Comparison of ENCODE assay signal across 12 cellular contexts in genomic region chr10:22704348-22705341, GRCh38. TPM values are rescaled to one million over a fixed set of nuclear protein-coding genes. Genes with fewer than 3 reads are reported as not detected.
DNase-seq lines count a peak whose midpoint lies in the region; ATAC-seq, FAIRE-seq and TF ChIP-seq lines count a peak whose summit lies in the region.
"Had no signal": no experiment of that assay in that cellular context is flagged by ENCODE, and none has a peak within 500 bp of the region (broad histone marks: within the 10 kb centered on the region; RNA-seq: fewer than 3 reads in every experiment).

No MANE protein-coding gene starts in this region.

- RAD21 ChIA-PET in GM12878 (lab: Charles Lee; ENCODE audit: unreplicated experiment) = interaction anchor here (0.7 to 4.2 kb wide), 16 partner anchors 8 to 381 kb away, joined by 3 to 24 read pairs (median 6); no protein-coding TSS in a partner anchor

- peaks cover 65% of the 10 kb centered on the region for H3K4me1 ChIP-seq in GM12878 (ENCODE audit: control insufficient read depth, insufficient read depth, low read length)
- H3K4me1 ChIP-seq in smooth muscle cell (ENCODE audit: low read depth) = no peaks in the 10 kb centered on the region

- H3K36me3 ChIP-seq in GM12878 (ENCODE audit: control insufficient read depth in 2 of 2, insufficient read depth in 2 of 2, low read length in 1 of 2) (peaks cover 2 to 24% of the 10 kb centered on the region in 2 experiments; a peak in 3 of 4 replicates), smooth muscle cell (ENCODE audit: low read depth) (no peaks in the 10 kb centered on the region)
- H3K36me3 ChIP-seq: esophagus muscularis mucosa, transverse colon had no signal

- H2AFZ ChIP-seq in GM12878 (ENCODE audit: control insufficient read depth, low read depth, low read length) (peak overlapping the region; percentile 35; the same call in 1 of the 2 replicates), smooth muscle cell (ENCODE audit: low read depth) (no peak overlapping the region)

- H3K27me3 ChIP-seq in GM12878 (replicated peaks in 1 of 2; ENCODE audit: control insufficient read depth in 2 of 2, insufficient read depth in 2 of 2, low read length in 1 of 2) = no peaks in the 10 kb centered on the region
- no peaks in the 10 kb centered on the region for H3K27me3 ChIP-seq in smooth muscle cell (ENCODE audit: low read depth)
- H3K27me3 ChIP-seq: esophagus muscularis mucosa, transverse colon had no signal

- 0 out of 2 replicates have a peak, but pooled peaks have one; percentile 9 for TF ChIP-seq RAD21 in GM12878 (IDR thresholded peaks at IDR 0.05; ENCODE audit: insufficient read depth, low read depth, low read length)

- ATAC-seq in HG03135 (IDR thresholded peaks at IDR 0.05; ENCODE audit: unreplicated experiment) (peak; percentile 43), GM12878 (peak; percentile 70)

- H3K9me3 ChIP-seq in GM12878 (replicated peaks; ENCODE audit: control insufficient read depth, insufficient read depth, low read length) = peaks cover 6% of the 10 kb centered on the region
- no peaks in the 10 kb centered on the region for H3K9me3 ChIP-seq in smooth muscle cell (replicated peaks; ENCODE audit: low read depth)
- H3K9me3 ChIP-seq: esophagus muscularis mucosa, transverse colon had no signal

- in situ Hi-C loops in GM12878 (cut with MboI) (no loop called here), G401 (cut with HindIII; ENCODE audit: low sequenced_read_pairs) (no loop called here)

- SMC1A ChIA-PET in GM12878 (lab: Charles Lee; ENCODE audit: uncharacterized antibody, unreplicated experiment) = interaction anchor here (0.6 to 11.0 kb wide), 17 partner anchors 8 to 126 kb away, joined by 3 to 82 read pairs (median 4); partner anchors contain the start of gene PIP4K2A

- WGBS in GM12878 (ENCODE audit: insufficient coverage, insufficient replicate concordance, low lambda C conversion rate, missing lambda C conversion rate) = 29% methylated on average over 12 of the region's 12 CpGs
- WGBS in smooth muscle cell (ENCODE audit: low lambda C conversion rate) = 95% methylated on average over 12 of the region's 12 CpGs

- H3F3A ChIP-seq in smooth muscle cell (ENCODE audit: low read depth) = no peaks in the 10 kb centered on the region

- H3K4me3 ChIP-seq in GM08714 (ENCODE audit: low read length) = peak overlapping the region; percentile 24; the same call in 1 of the 2 replicates
- peak overlapping the region; percentile 66; the same call in 1 of the 2 replicates for H3K4me3 ChIP-seq in GM12878
- H3K4me3 ChIP-seq in smooth muscle cell = no peak overlapping the region
- H3K4me3 ChIP-seq: esophagus muscularis mucosa, transverse colon had no signal

- H3K9ac ChIP-seq in GM12878 (ENCODE audit: control insufficient read depth, insufficient read depth, low read length) (peak overlapping the region; percentile 47), smooth muscle cell (ENCODE audit: low read depth) (no peak overlapping the region)

- DNase-seq in GM19239 (ENCODE audit: insufficient read length, low spot score) (no peak), GM12878 (ENCODE audit: low read depth, low spot score) (no peak), DMS 273 (lab: John Stamatoyannopoulos, UW; ENCODE audit: unreplicated experiment) (no peak), G401 (ENCODE audit: low spot score) (no peak), smooth muscle cell (lab: John Stamatoyannopoulos, UW; ENCODE audit: unreplicated experiment) (no peak)
- no peak for DNase-seq in activated CD4-positive, alpha-beta T cell treated with anti-CD3 and anti-CD28 coated beads, Interleukin-2, amount 50 U/mL, for 48 hours
- DNase-seq: HFFc6, NCI-H1092 treated with DMSO at 0.1 percent for 48 hours, transverse colon had no signal

- no TSS peak for BruUV-seq in GM12878 (replicated peaks; lab: Mats Ljungman, UMichigan)

- intact Hi-C loops in GM12878 (cut with micrococcal nuclease; ENCODE audit: unreplicated experiment) = loop anchor here (10.0 kb wide), 1 partner anchor 370 kb away; no protein-coding TSS in a partner anchor

- peak overlapping the region; percentile 76 for H3K27ac ChIP-seq in GM12878 (ENCODE audit: control insufficient read depth, insufficient read depth)
- H3K27ac ChIP-seq in smooth muscle cell (ENCODE audit: low read depth) = no peak overlapping the region
- H3K27ac ChIP-seq: esophagus muscularis mucosa had no signal

- H4K20me1 ChIP-seq in GM12878 (ENCODE audit: control insufficient read depth, insufficient read depth) (peaks cover 3% of the 10 kb centered on the region; the same call in 1 of the 2 replicates), smooth muscle cell (ENCODE audit: low read depth) (peaks cover 54% of the 10 kb centered on the region)

- POLR2A ChIA-PET in GM12878 (lab: Charles Lee) = interaction anchor here (0.6 to 1.9 kb wide), 21 partner anchors 8 to 707 kb away, joined by 3 to 10 read pairs (median 4); no protein-coding TSS in a partner anchor

- peaks cover 99% of the 10 kb centered on the region for H3K79me2 ChIP-seq in GM12878 (ENCODE audit: control insufficient read depth, insufficient read depth, low read length)
- H3K79me2 ChIP-seq in smooth muscle cell (ENCODE audit: low read depth) = peaks cover 73% of the 10 kb centered on the region

- no peak for TF ChIP-seq CTCF in GM12878 (IDR thresholded peaks at IDR 0.05 in 2 of 3, conservative IDR thresholded peaks at IDR 0.05 in 1 of 3; ENCODE audit: control insufficient read depth in 2 of 3, extremely low read depth in 1 of 3, insufficient read depth in 1 of 3, low read depth in 3 of 3, low read length in 3 of 3)
- no peak for TF ChIP-seq CTCF in smooth muscle cell (IDR thresholded peaks at IDR 0.05; ENCODE audit: borderline replicate concordance, insufficient read depth, poor library complexity, severe bottlenecking)

- peak; percentile 90 for FAIRE-seq in GM19239 (lab: Jason Lieb, UNC)
- peak; percentile 18 for FAIRE-seq in GM12878 (lab: Jason Lieb, UNC)

- H3K4me2 ChIP-seq in GM12878 (ENCODE audit: control insufficient read depth, insufficient read depth) (peak overlapping the region; percentile 86), smooth muscle cell (no peak overlapping the region)

- CTCF ChIA-PET in GM12878 (lab: Yijun Ruan, JAX) = interaction anchor here (1.1 to 1.6 kb wide), 5 partner anchors 10 to 99 kb away, joined by 3 to 8 read pairs (median 5); no protein-coding TSS in a partner anchor

- TF ChIP-seq EP300 in GM12878 (IDR thresholded peaks at IDR 0.05; ENCODE audit: borderline replicate concordance in 1 of 2, control insufficient read depth in 1 of 2, low read depth in 2 of 2, low read length in 2 of 2) = no peak

- TF ChIP-seq POLR2A in GM12878 (IDR thresholded peaks at IDR 0.05; ENCODE audit: low read depth, low read length) = no peak

TF ChIP-seq in GM12878, 131 proteins besides CTCF, POLR2A, EP300 and RAD21 (continues in another document):
- TF ChIP-seq KDM1A (IDR thresholded peaks at IDR 0.05; ENCODE audit: borderline replicate concordance) (no peak), E2F4 (IDR thresholded peaks at IDR 0.05; ENCODE audit: low read depth, low read length) (no peak), TCF7 (IDR thresholded peaks at IDR 0.05; ENCODE audit: borderline replicate concordance) (no peak), BRCA1 (IDR thresholded peaks at IDR 0.05; ENCODE audit: low read depth, low read length) (no peak), POU2F2 (IDR thresholded peaks at IDR 0.05; ENCODE audit: borderline replicate concordance, low read depth, low read length) (no peak), RAD51 (IDR thresholded peaks at IDR 0.05) (no peak)
- TF ChIP-seq, protein P1, sequence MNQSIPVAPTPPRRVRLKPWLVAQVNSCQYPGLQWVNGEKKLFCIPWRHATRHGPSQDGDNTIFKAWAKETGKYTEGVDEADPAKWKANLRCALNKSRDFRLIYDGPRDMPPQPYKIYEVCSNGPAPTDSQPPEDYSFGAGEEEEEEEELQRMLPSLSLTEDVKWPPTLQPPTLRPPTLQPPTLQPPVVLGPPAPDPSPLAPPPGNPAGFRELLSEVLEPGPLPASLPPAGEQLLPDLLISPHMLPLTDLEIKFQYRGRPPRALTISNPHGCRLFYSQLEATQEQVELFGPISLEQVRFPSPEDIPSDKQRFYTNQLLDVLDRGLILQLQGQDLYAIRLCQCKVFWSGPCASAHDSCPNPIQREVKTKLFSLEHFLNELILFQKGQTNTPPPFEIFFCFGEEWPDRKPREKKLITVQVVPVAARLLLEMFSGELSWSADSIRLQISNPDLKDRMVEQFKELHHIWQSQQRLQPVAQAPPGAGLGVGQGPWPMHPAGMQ (IDR thresholded peaks at IDR 0.05; ENCODE audit: borderline replicate concordance) = no peak

RNA-seq across cellular contexts. Expression of gene PIP4K2A, which starts 9.7 kb away (rescaled TPM):
- total RNA-seq in GM12878 (2013; cell fraction: nucleolus; rRNA removed) = 75.2 and 80.8 TPM in 2 replicates
- 66.1 and 76.6 TPM in 2 replicates for total RNA-seq in GM12878 (2014; rRNA removed)
- total RNA-seq in GM12878 (2014; rRNA removed; fragmentation: Illumina TruSeq; extraction: Trizol) = 138 and 139 TPM in 2 replicates
- 107 and 110 TPM in 2 replicates for total RNA-seq in GM12878 (2021)
- polyA plus RNA-seq in GM12878 (2011; ENCODE audit: low read depth) = 65.1 TPM
- polyA plus RNA-seq in GM12878 (2011; rRNA removed) = 74.2 and 111 TPM in 2 replicates
- polyA plus RNA-seq in GM12878 (2011; cell fraction: cytosol; rRNA removed) = 37.6 and 45.3 TPM in 2 replicates
- 30.4 and 31.2 TPM in 2 replicates for polyA plus RNA-seq in GM12878 (2011; cell fraction: nucleus; rRNA removed)
- polyA plus RNA-seq in GM12878 (2012) = 50.1 and 66.8 TPM in 2 replicates
- 120 and 188 TPM in 2 replicates for polyA plus RNA-seq in GM12878 (2014; fragmentation: Illumina TruSeq; extraction: Trizol)
- 100 to 1,000 TPM in 1 of 2 experiments, 10 to 100 TPM in 1; 54.3 to 103 TPM for polyA plus RNA-seq in GM12878 (2014; fragmentation: Nextera tagmentation; extraction: Ambion mirVana)
- 63.4 and 82.4 TPM in 2 replicates for polyA plus RNA-seq in GM12878 (2014; rRNA removed)
- 10 to 100 TPM; 84.1 to 84.8 TPM for polyA plus RNA-seq in GM12878 (2016; fragmentation: Nextera tagmentation; extraction: Ambion mirVana)
- 81.0 and 112 TPM in 2 replicates for polyA minus RNA-seq in GM12878 (2011; rRNA and poly(A)+ RNA removed)
- polyA minus RNA-seq in GM12878 (2011; cell fraction: cytosol; rRNA and poly(A)+ RNA removed) = 36.2 and 39.6 TPM in 2 replicates
- polyA minus RNA-seq in GM12878 (2011; cell fraction: nucleus; rRNA and poly(A)+ RNA removed) = 36.8 and 50.8 TPM in 2 replicates
- 39.2 and 83.4 TPM in 2 replicates for total RNA-seq in G401 (2014; rRNA removed; shearing (Covaris generic))
- 8.9 and 13.7 TPM in 2 replicates for total RNA-seq in smooth muscle cell
- 7.5 and 7.9 TPM in 2 replicates for polyA plus RNA-seq in smooth muscle cell
